13 cellular contexts compared by ENCODE assay signal in genomic region chr5:160262665-160263064, GRCh38. TPM values are rescaled to one million over a fixed set of nuclear protein-coding genes. Genes with fewer than 3 reads are reported as not detected.
DNase-seq lines count a peak whose midpoint lies in the region; ATAC-seq and TF ChIP-seq lines count a peak whose summit lies in the region.
"Had no signal": no experiment of that assay in that cellular context is flagged by ENCODE, and none has a peak within 500 bp of the region (broad histone marks: within the 10 kb centered on the region; RNA-seq: fewer than 3 reads in every experiment).

No MANE protein-coding gene starts in this region.

- H3K27ac ChIP-seq in BLaER1: peak overlapping the region; percentile 96
- H3K27ac ChIP-seq in WERI-Rb-1: no peak overlapping the region; the same call in 1 of the 2 replicates

- peak overlapping the region; percentile 87 for H3K4me2 ChIP-seq in BLaER1

- peak overlapping the region; percentile 48 for H3K4me3 ChIP-seq in BLaER1
- peak overlapping the region; percentile 16; the same call in 1 of the 2 replicates for H3K4me3 ChIP-seq in WERI-Rb-1 (ENCODE audit: low read depth, low read length)
- H3K4me3 ChIP-seq in mucosa of descending colon: no peak overlapping the region

- H3K4me1 ChIP-seq in BLaER1 (peaks cover 86% of the 10 kb centered on the region), mucosa of descending colon (ENCODE audit: low read depth) (peaks cover 35% of the 10 kb centered on the region)

- H3K36me3 ChIP-seq in BLaER1 (no peaks in the 10 kb centered on the region), WERI-Rb-1 (no peaks in the 10 kb centered on the region; the same call in 1 of the 2 replicates), mucosa of descending colon (ENCODE audit: low read depth) (no peaks in the 10 kb centered on the region)

- peak; percentile 41 for ATAC-seq in HG02642 (IDR thresholded peaks at IDR 0.05; ENCODE audit: poor library complexity, unreplicated experiment)
- peak; percentile 77 for ATAC-seq in mucosa of descending colon
- ATAC-seq: CD8-positive, alpha-beta T cell had no signal

- H3K9me3 ChIP-seq in BLaER1 (no peaks in the 10 kb centered on the region), WERI-Rb-1 (ENCODE audit: severe bottlenecking) (no peaks in the 10 kb centered on the region), mucosa of descending colon (no peaks in the 10 kb centered on the region)

- H3K27me3 ChIP-seq in BLaER1 (no peaks in the 10 kb centered on the region), WERI-Rb-1 (ENCODE audit: insufficient read depth, low read depth, severe bottlenecking) (peaks cover 3% of the 10 kb centered on the region)

- intact Hi-C loops in mucosa of descending colon (cut with DNase I, micrococcal nuclease): no loop called here

- no peak for TF ChIP-seq CTCF in WERI-Rb-1 (IDR thresholded peaks at IDR 0.05; ENCODE audit: low read depth, low read length)
- no peak for TF ChIP-seq CTCF in mucosa of descending colon (IDR thresholded peaks at IDR 0.05)
- no peak for TF ChIP-seq CTCF in GM13976 (IDR thresholded peaks at IDR 0.05; ENCODE audit: borderline replicate concordance, control extremely low read depth, extremely low read depth, insufficient read depth, missing control alignments)

- peak overlapping the region; percentile 82 for H3K9ac ChIP-seq in BLaER1

- DNase-seq in WERI-Rb-1: no peak
- peak; percentile 71 to 73 (median 73) for DNase-seq in mucosa of descending colon
- DNase-seq in NCI-H187 (lab: John Stamatoyannopoulos, UW): no peak
- no peak for DNase-seq in cerebellar nuclear complex (lab: John Stamatoyannopoulos, UW)
- DNase-seq in GM13976 (ENCODE audit: low spot score): no peak
- DNase-seq in SW480 (ENCODE audit: low spot score): no peak
- DNase-seq: activated CD4-positive, alpha-beta T cell treated with anti-CD3 and anti-CD28 coated beads, Interleukin-2, amount 10 ng/mL, durations not matched to agents 7 days and 5 days; CD8-positive, alpha-beta T cell; NCI-H1048; RPMI8226 had no signal

- H4K20me1 ChIP-seq in BLaER1: no peaks in the 10 kb centered on the region

- in situ Hi-C loops in GM13976 (cut with MboI; ENCODE audit: low sequenced_read_pairs, unreplicated experiment): no loop called here

RNA-seq across cellular contexts. Expression of gene FABP6, which starts 33.4 kb away (rescaled TPM):
- total RNA-seq in mucosa of descending colon: not detected
- total RNA-seq: activated CD4-positive, alpha-beta T cell treated with anti-CD3 and anti-CD28 coated beads, Interleukin-2, amount 10 ng/mL, durations not matched to agents 7 days and 5 days; CD8-positive, alpha-beta T cell; osteocyte had no signal

RNA-seq across cellular contexts. Expression of gene CCNJL, which starts 49.7 kb away (rescaled TPM):
- total RNA-seq in mucosa of descending colon: 10 to 100 TPM in 2 of 3 donors, 1 to 10 TPM in 1; 8.7 to 32.7 (median 25.0) TPM
- total RNA-seq: activated CD4-positive, alpha-beta T cell treated with anti-CD3 and anti-CD28 coated beads, Interleukin-2, amount 10 ng/mL, durations not matched to agents 7 days and 5 days; CD8-positive, alpha-beta T cell had no signal

Comparison
In these comparisons a context has a peak if more than half of its experiments do, and no peak if none do; other contexts are left out.
1. DNase-seq: peak in mucosa of descending colon (3 of 3); none in WERI-Rb-1 (single experiment), NCI-H187 (0 of 2), cerebellar nuclear complex (0 of 2), GM13976 (single experiment) and SW480 (single experiment).